Comparison of ENCODE assay signal across 22 cellular contexts in genomic region chr20:54029176-54029575, GRCh38. TPM values are rescaled to one million over a fixed set of nuclear protein-coding genes. Genes with fewer than 3 reads are reported as not detected.
"Had no signal": no experiment of that assay in that cellular context is flagged by ENCODE, and none has a peak within 500 bp of the region (broad histone marks: within the 10 kb centered on the region; RNA-seq: fewer than 3 reads in every experiment).

No MANE protein-coding gene starts in this region.

- H3K36me3 Mint-ChIP-seq: stimulated activated effector memory CD8-positive, alpha-beta T cell treated with anti-CD3 and anti-CD28 coated beads, Interleukin-12 subunit alpha, Interleukin-12 subunit beta, amount 100 ng/mL, for 72 hours had no signal

- H3K9me3 ChIP-seq: ascending aorta, mucosa of descending colon, pancreas, upper lobe of right lung had no signal

- H3K27me3 ChIP-seq: ascending aorta, pancreas, stomach, upper lobe of right lung had no signal

- H3K27ac ChIP-seq: ascending aorta, left lung, pancreas, SK-N-MC, stomach, upper lobe of right lung had no signal

- H3K4me1 ChIP-seq: ascending aorta, left lung, pancreas, stomach, upper lobe of right lung had no signal

- DNase-seq: activated CD4-positive, alpha-beta T cell treated with anti-CD3 and anti-CD28 coated beads for 48 hours; activated CD4-positive, CD25-positive, alpha-beta regulatory T cell; activated CD8-positive, alpha-beta T cell treated with anti-CD3 and anti-CD28 coated beads for 36 hours; activated naive CD4-positive, alpha-beta T cell treated with anti-CD3 and anti-CD28 coated beads for 36 hours; activated T-cell treated with anti-CD3 and anti-CD28 coated beads, Interleukin-2, amount 50 U/mL, for 4 hours; cortex of kidney; effector memory CD8-positive, alpha-beta T cell; foreskin melanocyte; left lung; mucosa of descending colon; naive thymus-derived CD8-positive, alpha-beta T cell; pancreas; stimulated activated CD4-positive, alpha-beta T cell treated with anti-CD3 and anti-CD28 coated beads, Interleukin-4, amount 100 ng/mL, for 24 hours; stomach; T-cell; upper lobe of right lung had no signal

- ATAC-seq: activated CD8-positive, alpha-beta T cell treated with anti-CD3 and anti-CD28 coated beads for 36 hours; activated T-cell treated with anti-CD3 and anti-CD28 coated beads, Interleukin-2, amount 50 U/mL, for 4 hours; effector memory CD8-positive, alpha-beta T cell; left lung; naive thymus-derived CD8-positive, alpha-beta T cell; pancreas; sciatic nerve; stimulated activated effector memory CD8-positive, alpha-beta T cell treated with anti-CD3 and anti-CD28 coated beads, Interleukin-12 subunit alpha, Interleukin-12 subunit beta, amount 100 ng/mL, for 72 hours; T-cell; upper lobe of right lung had no signal

- H3K27ac Mint-ChIP-seq: activated CD8-positive, alpha-beta T cell treated with anti-CD3 and anti-CD28 coated beads for 36 hours; activated naive CD4-positive, alpha-beta T cell treated with anti-CD3 and anti-CD28 coated beads for 36 hours; effector memory CD8-positive, alpha-beta T cell; stimulated activated effector memory CD8-positive, alpha-beta T cell treated with anti-CD3 and anti-CD28 coated beads, Interleukin-12 subunit alpha, Interleukin-12 subunit beta, amount 100 ng/mL, for 72 hours; T-cell had no signal

- H3K4me1 Mint-ChIP-seq: stimulated activated effector memory CD8-positive, alpha-beta T cell treated with anti-CD3 and anti-CD28 coated beads, Interleukin-12 subunit alpha, Interleukin-12 subunit beta, amount 100 ng/mL, for 72 hours; T-cell had no signal

- H3K4me3 Mint-ChIP-seq: activated CD8-positive, alpha-beta T cell treated with anti-CD3 and anti-CD28 coated beads for 36 hours; activated naive CD4-positive, alpha-beta T cell treated with anti-CD3 and anti-CD28 coated beads for 36 hours; activated T-cell treated with anti-CD3 and anti-CD28 coated beads, Interleukin-2, amount 50 U/mL, for 4 hours; effector memory CD8-positive, alpha-beta T cell; naive thymus-derived CD8-positive, alpha-beta T cell; stimulated activated effector memory CD8-positive, alpha-beta T cell treated with anti-CD3 and anti-CD28 coated beads, Interleukin-12 subunit alpha, Interleukin-12 subunit beta, amount 100 ng/mL, for 72 hours; T-cell had no signal

- H3K4me3 ChIP-seq: ascending aorta, left lung, mucosa of descending colon, pancreas, SK-N-MC, stomach, upper lobe of right lung had no signal

- H3K36me3 ChIP-seq: ascending aorta, left lung, pancreas, upper lobe of right lung had no signal

RNA-seq across cellular contexts. Expression of gene BCAS1, which starts 41.2 kb away (rescaled TPM):
- total RNA-seq: ascending aorta; lung microvascular endothelial cell; naive thymus-derived CD8-positive, alpha-beta T cell; pulmonary artery endothelial cell had no signal
